ENCODE assay signal across 26 cellular contexts in the genomic region with DNA sequence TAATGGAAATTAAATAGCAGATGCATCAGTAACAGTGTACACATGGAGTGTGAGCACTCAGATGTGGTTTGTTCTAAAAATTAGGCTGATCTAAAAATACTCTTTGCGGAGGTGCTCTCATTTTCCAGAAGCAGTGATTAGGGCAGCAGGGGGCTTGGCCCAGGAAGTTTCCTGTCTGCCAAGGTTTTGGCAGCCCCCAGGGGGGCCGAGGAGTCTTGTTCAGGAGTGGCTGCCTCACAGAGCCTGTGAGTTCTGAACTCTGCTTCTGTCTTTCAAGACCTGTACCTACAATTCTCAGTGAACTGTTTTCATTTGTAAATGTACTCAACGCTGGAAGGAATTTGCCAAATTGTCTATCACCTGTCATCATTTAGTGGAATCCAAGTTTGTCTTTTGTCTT.
"Had no signal": no experiment of that assay in that cellular context is flagged by ENCODE, and none has a peak within 500 bp of the region (broad histone marks: within the 10 kb centered on the region; RNA-seq: fewer than 3 reads in every experiment).

No MANE protein-coding gene starts in this region.

- H3K4me3 Mint-ChIP-seq: activated naive CD8-positive, alpha-beta T cell; naive thymus-derived CD4-positive, alpha-beta T cell; neural crest cell; T-helper 2 cell treated with Interferon-gamma antibody and Interleukin-4, amounts not matched to agents 5 μg/mL and 100 μg/mL, for 36 hours had no signal

- H3K27me3 Mint-ChIP-seq: activated naive CD8-positive, alpha-beta T cell had no signal

- H3K9me3 ChIP-seq: breast epithelium, esophagus squamous epithelium, heart right ventricle, spleen, suprapubic skin, tibial artery had no signal

- DNase-seq: activated CD4-positive, alpha-beta T cell treated with anti-CD3 and anti-CD28 coated beads for 4 hours; activated CD4-positive, alpha-beta T cell treated with anti-CD3 and anti-CD28 coated beads, Interleukin-2, amount 50 U/mL, for 4 hours; activated effector memory CD4-positive, alpha-beta T cell treated with Interleukin-2 at 50 U/mL for 16 hours; activated naive CD4-positive, alpha-beta T cell treated with Interleukin-2 at 50 U/mL for 16 hours; activated T-cell treated with anti-CD3 and anti-CD28 coated beads for 4 hours; anterior cingulate cortex; central memory CD4-positive, alpha-beta T cell; dermis blood vessel endothelial cell; effector CD4-positive, alpha-beta T cell; esophagus squamous epithelium; foreskin melanocyte; heart right ventricle; left ventricle myocardium superior; midbrain; naive thymus-derived CD4-positive, alpha-beta T cell; occipital lobe; spleen; stimulated activated naive CD4-positive, alpha-beta T cell; T-helper 1 cell; tibial artery had no signal

- H3K27ac Mint-ChIP-seq: activated naive CD8-positive, alpha-beta T cell; naive thymus-derived CD4-positive, alpha-beta T cell; T-helper 2 cell treated with Interferon-gamma antibody and Interleukin-4, amounts not matched to agents 5 μg/mL and 100 μg/mL, for 36 hours had no signal

- ATAC-seq: naive thymus-derived CD4-positive, alpha-beta T cell had no signal

- H3K4me1 Mint-ChIP-seq: naive thymus-derived CD4-positive, alpha-beta T cell had no signal

- H3K27ac ChIP-seq: breast epithelium, epithelial cell of prostate, esophagus squamous epithelium, heart right ventricle, spleen, suprapubic skin, tibial artery had no signal

- H3K4me3 ChIP-seq: breast epithelium, esophagus squamous epithelium, heart right ventricle, spleen, suprapubic skin, tibial artery had no signal

- H3K27me3 ChIP-seq: breast epithelium, esophagus squamous epithelium, heart right ventricle, spleen, suprapubic skin, tibial artery had no signal

- H3K4me1 ChIP-seq: breast epithelium, esophagus squamous epithelium, spleen, suprapubic skin had no signal

- H3K36me3 ChIP-seq: breast epithelium, esophagus squamous epithelium, heart right ventricle, spleen, suprapubic skin, tibial artery had no signal

- H3K36me3 Mint-ChIP-seq: activated naive CD8-positive, alpha-beta T cell; naive thymus-derived CD4-positive, alpha-beta T cell had no signal
